Comparison of ENCODE assay signal across 17 cellular contexts in the genomic region with DNA sequence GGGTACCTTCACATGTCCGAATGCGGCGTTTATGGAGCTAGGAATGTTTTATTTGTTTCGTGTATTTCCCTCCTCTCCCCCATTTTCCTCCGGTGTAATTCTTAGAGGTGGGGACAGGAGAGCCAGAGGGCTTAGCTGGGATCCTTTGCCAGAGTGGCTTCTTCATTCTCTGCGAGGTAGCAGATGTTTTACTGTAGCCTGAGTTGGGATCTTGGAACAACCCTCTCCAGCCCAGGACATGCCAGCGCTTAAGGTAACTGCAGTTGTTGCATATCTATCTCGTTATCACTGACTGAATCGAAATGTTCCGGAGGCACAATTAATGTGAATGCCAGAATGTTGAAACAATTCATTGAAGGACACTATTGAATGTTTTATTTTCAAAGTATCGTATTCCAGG. TPM values are rescaled to one million over a fixed set of nuclear protein-coding genes. Genes with fewer than 3 reads are reported as not detected.
DNase-seq lines count a peak whose midpoint lies in the region; ATAC-seq and TF ChIP-seq lines count a peak whose summit lies in the region.
"Had no signal": no experiment of that assay in that cellular context is flagged by ENCODE, and none has a peak within 500 bp of the region (broad histone marks: within the 10 kb centered on the region; RNA-seq: fewer than 3 reads in every experiment).

No MANE protein-coding gene starts in this region.

- H4K91ac ChIP-seq in neuronal stem cell (ENCODE audit: low read depth, low read length, poor library complexity), result no peak overlapping the region

- H3K79me1 ChIP-seq in neuronal stem cell (ENCODE audit: low read depth, low read length), result no peaks in the 10 kb centered on the region

- H3K9ac ChIP-seq in NT2/D1 (ENCODE audit: insufficient read length, low read depth), result peak overlapping the region; percentile 38
- no peak overlapping the region for H3K9ac ChIP-seq in neuronal stem cell (ENCODE audit: low read depth, low read length, poor library complexity)

- WGBS in neuronal stem cell (ENCODE audit: extremely low coverage in 2 of 2, insufficient read length in 2 of 2, insufficient replicate concordance in 1 of 2), 2 donors, result no CpG with 5 or more reads among the region's 11 CpGs

- H3K23ac ChIP-seq in neuronal stem cell (ENCODE audit: low read depth, low read length, poor library complexity), result no peak overlapping the region

- H4K8ac ChIP-seq in neuronal stem cell (ENCODE audit: low read depth, low read length), result no peak overlapping the region

- no peak overlapping the region for H3K27ac ChIP-seq in neuronal stem cell (replicated peaks; ENCODE audit: low read length)
- H3K27ac ChIP-seq: 22Rv1, esophagus squamous epithelium, left lung, upper lobe of left lung had no signal

- no peak overlapping the region for H2BK120ac ChIP-seq in neuronal stem cell (ENCODE audit: low read depth, low read length)

- H2BK5ac ChIP-seq in neuronal stem cell (ENCODE audit: low read length), result no peak overlapping the region

- H2BK15ac ChIP-seq in neuronal stem cell (ENCODE audit: low read length), result no peak overlapping the region

- H2AFZ ChIP-seq in neuronal stem cell (ENCODE audit: low read length), result no peak overlapping the region

- peak; percentile 29 for DNase-seq in DMS 273 (lab: John Stamatoyannopoulos, UW; ENCODE audit: unreplicated experiment)
- DNase-seq in DMS 273 treated with DMSO at 0.1 percent for 48 hours (lab: John Stamatoyannopoulos, UW), result no peak
- no peak for DNase-seq in NT2/D1 (ENCODE audit: low read depth, low spot score)
- DNase-seq in foreskin fibroblast, result no peak
- no peak for DNase-seq in neuronal stem cell (ENCODE audit: low spot score)
- DNase-seq in T-helper 9 cell, result no peak
- DNase-seq: activated CD4-positive, alpha-beta T cell treated with anti-CD3 and anti-CD28 coated beads, Interleukin-2, amount 50 U/mL, for 4 hours; central memory CD4-positive, alpha-beta T cell; esophagus squamous epithelium; NCI-H146; occipital lobe had no signal

- no peak overlapping the region for H3K18ac ChIP-seq in neuronal stem cell (ENCODE audit: low read length)

- H2AK5ac ChIP-seq in neuronal stem cell (ENCODE audit: low read depth, low read length), result no peak overlapping the region

- no peak overlapping the region for H3K4ac ChIP-seq in neuronal stem cell (ENCODE audit: low read length)

- no peak overlapping the region for H3K14ac ChIP-seq in neuronal stem cell (ENCODE audit: low read length)

- ATAC-seq in HG03139 (IDR thresholded peaks at IDR 0.05; ENCODE audit: unreplicated experiment) (no peak), GM21447 (IDR thresholded peaks at IDR 0.05; ENCODE audit: unreplicated experiment) (no peak)
- ATAC-seq: left lung had no signal

- no peak overlapping the region for H2BK12ac ChIP-seq in neuronal stem cell (ENCODE audit: low read length)

- peaks cover 4% of the 10 kb centered on the region for H3K4me1 ChIP-seq in NT2/D1 (ENCODE audit: insufficient read depth, insufficient read length)
- no peaks in the 10 kb centered on the region for H3K4me1 ChIP-seq in neuronal stem cell (ENCODE audit: control insufficient read depth in 2 of 2, insufficient read depth in 1 of 2, low read depth in 1 of 2, low read length in 2 of 2)
- H3K4me1 ChIP-seq: left lung had no signal

- H3K4me3 ChIP-seq in NT2/D1 (ENCODE audit: insufficient read length, low read depth), result peak overlapping the region; percentile 41
- H3K4me3 ChIP-seq in foreskin fibroblast (ENCODE audit: low read depth in 1 of 2, low read length in 2 of 2), result peak overlapping the region; percentile 36 to 55
- H3K4me3 ChIP-seq in neuronal stem cell (ENCODE audit: low read length in 2 of 2), result no peak overlapping the region
- H3K4me3 ChIP-seq: GM12878, left lung, upper lobe of left lung had no signal

- H3K9me3 ChIP-seq in NT2/D1 (ENCODE audit: insufficient read depth, low read length), result no peaks in the 10 kb centered on the region
- no peaks in the 10 kb centered on the region for H3K9me3 ChIP-seq in neuronal stem cell (replicated peaks in 1 of 2; ENCODE audit: control insufficient read depth in 2 of 2, insufficient read depth in 1 of 2, low read depth in 1 of 2, low read length in 2 of 2)
- H3K9me3 ChIP-seq: esophagus squamous epithelium, left lung, upper lobe of left lung had no signal

- no peaks in the 10 kb centered on the region for H3K27me3 ChIP-seq in NT2/D1 (ENCODE audit: insufficient read depth, insufficient read length)
- peaks cover 0 to 21% (median 0%) of the 10 kb centered on the region in 3 experiments for H3K27me3 ChIP-seq in neuronal stem cell (ENCODE audit: control insufficient read depth in 3 of 3, insufficient read depth in 3 of 3, low read depth in 1 of 3, low read length in 3 of 3)

- no peaks in the 10 kb centered on the region for H3K36me3 ChIP-seq in NT2/D1 (ENCODE audit: insufficient read depth, insufficient read length, low read length)
- no peaks in the 10 kb centered on the region for H3K36me3 ChIP-seq in neuronal stem cell (replicated peaks in 1 of 2; ENCODE audit: control insufficient read depth in 2 of 2, insufficient read depth in 2 of 2, low read length in 2 of 2)
- H3K36me3 ChIP-seq: esophagus squamous epithelium, left lung, upper lobe of left lung had no signal

- TF ChIP-seq CTCF in foreskin fibroblast (IDR thresholded peaks at IDR 0.05; ENCODE audit: low read depth, low read length), result no peak

- peak overlapping the region; percentile 25 for H3K4me2 ChIP-seq in neuronal stem cell (ENCODE audit: insufficient read depth, low read length, poor library complexity, severe bottlenecking)

RNA-seq across cellular contexts. Expression of a gene that starts 59.0 kb away (rescaled TPM):
- polyA plus RNA-seq in neuronal stem cell (2013, experiment 1 of 2), result 4.7 TPM
- polyA plus RNA-seq in neuronal stem cell (2013, experiment 2 of 2), result 4.5 TPM

Comparison
In these comparisons a context has a peak if more than half of its experiments do, and no peak if none do; other contexts are left out.
1. H3K4me3 ChIP-seq: peak in NT2/D1 (single experiment) and foreskin fibroblast (2 of 2); none in neuronal stem cell (0 of 2).